Comparison of ENCODE assay signal across 15 cellular contexts in genomic region chr11:114187173-114187572, GRCh38.
DNase-seq lines count a peak whose midpoint lies in the region; ATAC-seq and TF ChIP-seq lines count a peak whose summit lies in the region.
"Had no signal": no experiment of that assay in that cellular context is flagged by ENCODE, and none has a peak within 500 bp of the region (broad histone marks: within the 10 kb centered on the region; RNA-seq: fewer than 3 reads in every experiment).

No MANE protein-coding gene starts in this region.

- no peak for TF ChIP-seq CTCF in coronary artery (IDR thresholded peaks at IDR 0.05)

- no peaks in the 10 kb centered on the region for H3K27me3 ChIP-seq in skeletal muscle tissue (ENCODE audit: control insufficient read depth in 3 of 3, insufficient read depth in 3 of 3, low read length in 3 of 3)
- H3K27me3 ChIP-seq: tibial nerve had no signal

- ATAC-seq in GM18502 (IDR thresholded peaks at IDR 0.05; ENCODE audit: poor library complexity, unreplicated experiment) (peak; percentile 64), HG03139 (IDR thresholded peaks at IDR 0.05; ENCODE audit: unreplicated experiment) (peak; percentile 66)
- ATAC-seq: PC-3 had no signal

- H3K4me1 ChIP-seq in skeletal muscle tissue (ENCODE audit: control insufficient read depth in 3 of 3, insufficient read depth in 3 of 3, low read length in 3 of 3) = peaks cover 29 to 58% (median 48%) of the 10 kb centered on the region in 3 donors

- no peak overlapping the region for H3K4me3 ChIP-seq in coronary artery
- H3K4me3 ChIP-seq in skeletal muscle tissue (ENCODE audit: low read length in 3 of 3) = no peak overlapping the region
- H3K4me3 ChIP-seq: tibial nerve had no signal

- H3K36me3 ChIP-seq in skeletal muscle tissue (ENCODE audit: control insufficient read depth in 3 of 3, insufficient read depth in 3 of 3, low read length in 3 of 3) = peaks cover 41 to 45% (median 43%) of the 10 kb centered on the region in 3 donors

- H3K27ac ChIP-seq in coronary artery (peak overlapping the region; percentile 18 to 56), skeletal muscle tissue (ENCODE audit: low read depth, low read length) (peak overlapping the region; percentile 61)

- DNase-seq in coronary artery (ENCODE audit: low spot score) (no peak), activated gamma-delta T cell (lab: John Stamatoyannopoulos, UW) (no peak), retina (no peak), SK-N-DZ (ENCODE audit: low spot score) (no peak), NCI-H1436 (lab: John Stamatoyannopoulos, UW) (no peak)
- DNase-seq: activated CD4-positive, CD25-positive, alpha-beta regulatory T cell; cerebellar nuclear complex; H7; NCI-H446; PC-3; stimulated activated CD4-positive, alpha-beta T cell treated with anti-CD3 and anti-CD28 coated beads, Interleukin-15, amount 100 ng/mL, for 24 hours had no signal

- H3K9ac ChIP-seq in skeletal muscle tissue (ENCODE audit: low read depth in 1 of 3, low read length in 3 of 3) = no peak overlapping the region

- H3K9me3 ChIP-seq in skeletal muscle tissue (ENCODE audit: control insufficient read depth in 3 of 3, low read length in 3 of 3) = no peaks in the 10 kb centered on the region
